In the genomic region with DNA sequence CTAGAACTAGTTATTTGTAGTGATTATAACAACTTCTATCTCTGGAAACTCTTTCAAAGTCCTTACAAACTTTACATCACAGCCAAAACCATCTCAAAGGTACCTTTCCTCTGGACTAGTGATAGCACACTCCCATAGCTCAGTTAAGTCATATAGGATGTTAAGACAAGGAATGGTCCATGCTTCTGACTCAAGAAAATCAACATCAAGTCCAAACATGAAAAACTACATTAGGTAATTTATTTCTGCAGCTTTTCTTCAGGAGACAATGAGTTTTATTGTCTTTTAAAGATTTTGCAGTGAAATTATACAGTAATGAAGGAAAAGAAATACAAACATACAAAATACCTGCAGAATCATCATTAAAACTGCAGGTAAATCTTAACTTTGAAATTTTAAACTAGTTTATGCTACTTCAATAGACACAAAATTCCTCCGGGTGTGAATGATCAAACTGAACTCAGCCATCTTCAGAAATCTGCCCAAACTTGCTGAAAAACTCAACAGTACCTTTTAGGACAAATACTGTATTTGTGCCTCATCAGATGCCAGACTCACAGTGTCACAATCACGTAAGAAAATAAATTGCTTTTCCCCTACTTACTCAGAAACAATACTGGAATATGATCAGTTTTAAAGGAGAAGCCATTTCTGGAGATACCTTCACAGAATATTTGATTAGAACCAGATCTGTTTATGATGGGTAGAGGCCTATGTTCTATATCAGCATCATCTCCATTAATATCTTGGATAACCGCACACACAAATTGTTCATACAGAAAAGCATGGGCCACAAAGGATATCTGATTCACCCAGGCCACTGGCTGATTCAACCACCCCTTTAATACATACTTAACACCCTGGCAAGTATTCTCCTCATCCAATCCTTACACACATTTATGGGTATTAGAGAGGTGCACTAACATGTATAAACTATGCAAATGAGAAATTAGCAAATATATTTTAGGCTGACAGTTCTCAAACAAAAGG, we compare ENCODE assay signal across 9 cellular contexts. TPM values are rescaled to one million over a fixed set of nuclear protein-coding genes. Genes with fewer than 3 reads are reported as not detected.
DNase-seq lines count a peak whose midpoint lies in the region; ATAC-seq and TF ChIP-seq lines count a peak whose summit lies in the region.
"Had no signal": no experiment of that assay in that cellular context is flagged by ENCODE, and none has a peak within 500 bp of the region (broad histone marks: within the 10 kb centered on the region; RNA-seq: fewer than 3 reads in every experiment).

No MANE protein-coding gene starts in this region.

- DNase-seq in activated CD8-positive, alpha-beta memory T cell treated with anti-CD3 and anti-CD28 coated beads, Interleukin-2, amount 10 ng/mL, durations not matched to agents 7 days and 5 days: no peak
- no peak for DNase-seq in activated CD8-positive, alpha-beta memory T cell treated with anti-CD3 and anti-CD28 coated beads, Interleukin-2, amount 50 U/mL, for 48 hours
- DNase-seq in SK-N-MC (ENCODE audit: low read depth, low spot score): no peak
- no peak for DNase-seq in fibroblast of pulmonary artery (ENCODE audit: low read depth)
- no peak for DNase-seq in stimulated activated effector memory CD8-positive, alpha-beta T cell treated with anti-CD3 and anti-CD28 coated beads, Interleukin-12 subunit alpha, Interleukin-12 subunit beta, amount 100 ng/mL, for 72 hours (ENCODE audit: low spot score in 2 of 2)
- no peak for DNase-seq in NCI-H128 (lab: John Stamatoyannopoulos, UW; ENCODE audit: unreplicated experiment)
- DNase-seq in NCI-H2227 treated with DMSO at 0.1 percent for 48 hours (lab: John Stamatoyannopoulos, UW): no peak
- DNase-seq: NCI-H2171 treated with DMSO at 0.1 percent for 48 hours had no signal

- peaks cover 10% of the 10 kb centered on the region for H3K36me3 Mint-ChIP-seq in activated CD8-positive, alpha-beta memory T cell treated with anti-CD3 and anti-CD28 coated beads, Interleukin-2, amount 10 ng/mL, durations not matched to agents 7 days and 5 days
- peaks cover 15% of the 10 kb centered on the region for H3K36me3 Mint-ChIP-seq in stimulated activated effector memory CD8-positive, alpha-beta T cell treated with anti-CD3 and anti-CD28 coated beads, Interleukin-12 subunit alpha, Interleukin-12 subunit beta, amount 100 ng/mL, for 72 hours

- H3K27me3 Mint-ChIP-seq in activated CD8-positive, alpha-beta memory T cell treated with anti-CD3 and anti-CD28 coated beads, Interleukin-2, amount 10 ng/mL, durations not matched to agents 7 days and 5 days: no peaks in the 10 kb centered on the region

- peaks cover 35% of the 10 kb centered on the region for H3K4me1 Mint-ChIP-seq in activated CD8-positive, alpha-beta memory T cell treated with anti-CD3 and anti-CD28 coated beads, Interleukin-2, amount 10 ng/mL, durations not matched to agents 7 days and 5 days
- H3K4me1 Mint-ChIP-seq in stimulated activated effector memory CD8-positive, alpha-beta T cell treated with anti-CD3 and anti-CD28 coated beads, Interleukin-12 subunit alpha, Interleukin-12 subunit beta, amount 100 ng/mL, for 72 hours: peaks cover 40% of the 10 kb centered on the region

- no peak overlapping the region for H3K27ac ChIP-seq in SK-N-MC

- no peak for ATAC-seq in activated CD8-positive, alpha-beta memory T cell treated with anti-CD3 and anti-CD28 coated beads, Interleukin-2, amount 10 ng/mL, durations not matched to agents 7 days and 5 days
- no peak for ATAC-seq in stimulated activated effector memory CD8-positive, alpha-beta T cell treated with anti-CD3 and anti-CD28 coated beads, Interleukin-12 subunit alpha, Interleukin-12 subunit beta, amount 100 ng/mL, for 72 hours
- no peak for ATAC-seq in HG03442 (IDR thresholded peaks at IDR 0.05; ENCODE audit: unreplicated experiment)

- H3K4me3 Mint-ChIP-seq in activated CD8-positive, alpha-beta memory T cell treated with anti-CD3 and anti-CD28 coated beads, Interleukin-2, amount 10 ng/mL, durations not matched to agents 7 days and 5 days: peak overlapping the region; percentile 96
- peak overlapping the region; percentile 80 for H3K4me3 Mint-ChIP-seq in stimulated activated effector memory CD8-positive, alpha-beta T cell treated with anti-CD3 and anti-CD28 coated beads, Interleukin-12 subunit alpha, Interleukin-12 subunit beta, amount 100 ng/mL, for 72 hours

- CTCF ChIA-PET in activated CD8-positive, alpha-beta memory T cell treated with anti-CD3 and anti-CD28 coated beads, Interleukin-2, amount 10 ng/mL, durations not matched to agents 7 days and 5 days (lab: Charles Lee): no interaction called here

- H3K9me3 Mint-ChIP-seq in activated CD8-positive, alpha-beta memory T cell treated with anti-CD3 and anti-CD28 coated beads, Interleukin-2, amount 10 ng/mL, durations not matched to agents 7 days and 5 days (ENCODE audit: low read depth): peaks cover 6% of the 10 kb centered on the region
- H3K9me3 Mint-ChIP-seq in stimulated activated effector memory CD8-positive, alpha-beta T cell treated with anti-CD3 and anti-CD28 coated beads, Interleukin-12 subunit alpha, Interleukin-12 subunit beta, amount 100 ng/mL, for 72 hours: no peaks in the 10 kb centered on the region

- H3K27ac Mint-ChIP-seq in activated CD8-positive, alpha-beta memory T cell treated with anti-CD3 and anti-CD28 coated beads, Interleukin-2, amount 10 ng/mL, durations not matched to agents 7 days and 5 days: no peak overlapping the region
- H3K27ac Mint-ChIP-seq in stimulated activated effector memory CD8-positive, alpha-beta T cell treated with anti-CD3 and anti-CD28 coated beads, Interleukin-12 subunit alpha, Interleukin-12 subunit beta, amount 100 ng/mL, for 72 hours: no peak overlapping the region

- H3K9me3 ChIP-seq in SK-N-MC (ENCODE audit: low read depth, low read length): peaks cover 9% of the 10 kb centered on the region; the same call in 1 of the 2 replicates

- no peak overlapping the region for H3K9ac ChIP-seq in SK-N-MC (ENCODE audit: insufficient read length)

- no peaks in the 10 kb centered on the region for H3K36me3 ChIP-seq in SK-N-MC (ENCODE audit: insufficient read depth, low read length)

- TF ChIP-seq CTCF in fibroblast of pulmonary artery (IDR thresholded peaks at IDR 0.05; ENCODE audit: low read length, missing control alignments): no peak

- H3K4me3 ChIP-seq in SK-N-MC (peak overlapping the region; percentile 98), fibroblast of pulmonary artery (replicated peaks; ENCODE audit: low read depth, low read length) (peak overlapping the region; percentile 87)

RNA-seq across cellular contexts. Expression of a gene that starts 2.6 kb away (rescaled TPM):
- total RNA-seq in activated CD8-positive, alpha-beta memory T cell treated with anti-CD3 and anti-CD28 coated beads, Interleukin-2, amount 10 ng/mL, durations not matched to agents 7 days and 5 days: 10 to 100 TPM; 31.2 to 33.4 TPM
